1 cellular context compared by ENCODE assay signal in the genomic region with DNA sequence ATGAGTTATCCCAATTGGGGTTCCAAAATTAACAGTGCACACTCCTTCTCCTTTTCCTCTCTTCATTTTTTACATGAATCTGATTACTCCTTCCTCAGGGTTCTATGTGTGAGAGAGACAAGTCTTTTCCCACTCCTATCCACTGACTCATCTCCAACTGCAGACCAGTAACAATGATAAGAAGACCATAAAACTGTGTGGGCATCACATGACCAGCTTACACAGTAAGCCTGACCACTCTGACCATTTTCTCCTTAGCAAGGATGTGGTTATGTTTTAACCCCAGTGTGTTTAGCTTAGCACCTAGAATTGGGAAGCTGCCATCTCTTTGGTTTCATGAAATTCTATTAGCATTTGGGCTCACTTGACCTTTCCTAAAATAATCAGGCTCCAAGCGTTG.
TF ChIP-seq lines count a peak whose summit lies in the region.

No MANE protein-coding gene starts in this region.

TF ChIP-seq in HEK293, 187 proteins besides CTCF, POLR2A, EP300 and RAD21 (continued from another document):
- TF ChIP-seq, protein P1, sequence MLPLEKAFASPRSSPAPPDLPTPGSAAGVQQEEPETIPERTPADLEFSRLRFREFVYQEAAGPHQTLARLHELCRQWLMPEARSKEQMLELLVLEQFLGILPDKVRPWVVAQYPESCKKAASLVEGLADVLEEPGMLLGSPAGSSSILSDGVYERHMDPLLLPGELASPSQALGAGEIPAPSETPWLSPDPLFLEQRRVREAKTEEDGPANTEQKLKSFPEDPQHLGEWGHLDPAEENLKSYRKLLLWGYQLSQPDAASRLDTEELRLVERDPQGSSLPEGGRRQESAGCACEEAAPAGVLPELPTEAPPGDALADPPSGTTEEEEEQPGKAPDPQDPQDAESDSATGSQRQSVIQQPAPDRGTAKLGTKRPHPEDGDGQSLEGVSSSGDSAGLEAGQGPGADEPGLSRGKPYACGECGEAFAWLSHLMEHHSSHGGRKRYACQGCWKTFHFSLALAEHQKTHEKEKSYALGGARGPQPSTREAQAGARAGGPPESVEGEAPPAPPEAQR (tag by site-specific recombination; IDR thresholded peaks at IDR 0.05): no peak
- TF ChIP-seq ZSCAN23 (tag by site-specific recombination; IDR thresholded peaks at IDR 0.05) (no peak), ZNF19 (tag by site-specific recombination; IDR thresholded peaks at IDR 0.05; ENCODE audit: low read depth) (no peak)
